Comparison of ENCODE assay signal across 1 cellular context in genomic region chr19:39296055-39296645, GRCh38.
TF ChIP-seq lines count a peak whose summit lies in the region.

Gene IFNL1 (plus strand): TSS chr19:39296407. CDS start chr19:39296422, 15 bp downstream.

TF ChIP-seq in GM23338, 12 proteins besides CTCF, POLR2A, EP300 and RAD21 (continued from another document):
- TF ChIP-seq, protein P1, sequence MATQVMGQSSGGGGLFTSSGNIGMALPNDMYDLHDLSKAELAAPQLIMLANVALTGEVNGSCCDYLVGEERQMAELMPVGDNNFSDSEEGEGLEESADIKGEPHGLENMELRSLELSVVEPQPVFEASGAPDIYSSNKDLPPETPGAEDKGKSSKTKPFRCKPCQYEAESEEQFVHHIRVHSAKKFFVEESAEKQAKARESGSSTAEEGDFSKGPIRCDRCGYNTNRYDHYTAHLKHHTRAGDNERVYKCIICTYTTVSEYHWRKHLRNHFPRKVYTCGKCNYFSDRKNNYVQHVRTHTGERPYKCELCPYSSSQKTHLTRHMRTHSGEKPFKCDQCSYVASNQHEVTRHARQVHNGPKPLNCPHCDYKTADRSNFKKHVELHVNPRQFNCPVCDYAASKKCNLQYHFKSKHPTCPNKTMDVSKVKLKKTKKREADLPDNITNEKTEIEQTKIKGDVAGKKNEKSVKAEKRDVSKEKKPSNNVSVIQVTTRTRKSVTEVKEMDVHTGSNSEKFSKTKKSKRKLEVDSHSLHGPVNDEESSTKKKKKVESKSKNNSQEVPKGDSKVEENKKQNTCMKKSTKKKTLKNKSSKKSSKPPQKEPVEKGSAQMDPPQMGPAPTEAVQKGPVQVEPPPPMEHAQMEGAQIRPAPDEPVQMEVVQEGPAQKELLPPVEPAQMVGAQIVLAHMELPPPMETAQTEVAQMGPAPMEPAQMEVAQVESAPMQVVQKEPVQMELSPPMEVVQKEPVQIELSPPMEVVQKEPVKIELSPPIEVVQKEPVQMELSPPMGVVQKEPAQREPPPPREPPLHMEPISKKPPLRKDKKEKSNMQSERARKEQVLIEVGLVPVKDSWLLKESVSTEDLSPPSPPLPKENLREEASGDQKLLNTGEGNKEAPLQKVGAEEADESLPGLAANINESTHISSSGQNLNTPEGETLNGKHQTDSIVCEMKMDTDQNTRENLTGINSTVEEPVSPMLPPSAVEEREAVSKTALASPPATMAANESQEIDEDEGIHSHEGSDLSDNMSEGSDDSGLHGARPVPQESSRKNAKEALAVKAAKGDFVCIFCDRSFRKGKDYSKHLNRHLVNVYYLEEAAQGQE (IDR thresholded peaks at IDR 0.05; ENCODE audit: unreplicated experiment), result no peak
- TF ChIP-seq ZNF331 (CRISPR knock-in tag; IDR thresholded peaks at IDR 0.05; ENCODE audit: low read depth) (no peak), EZH2 (IDR thresholded peaks at IDR 0.05; ENCODE audit: low read depth, unreplicated experiment) (no peak)
TF ChIP-seq in GM23338: peak in this region for 0.
